ENCODE assay signal across 24 cellular contexts in the genomic region with DNA sequence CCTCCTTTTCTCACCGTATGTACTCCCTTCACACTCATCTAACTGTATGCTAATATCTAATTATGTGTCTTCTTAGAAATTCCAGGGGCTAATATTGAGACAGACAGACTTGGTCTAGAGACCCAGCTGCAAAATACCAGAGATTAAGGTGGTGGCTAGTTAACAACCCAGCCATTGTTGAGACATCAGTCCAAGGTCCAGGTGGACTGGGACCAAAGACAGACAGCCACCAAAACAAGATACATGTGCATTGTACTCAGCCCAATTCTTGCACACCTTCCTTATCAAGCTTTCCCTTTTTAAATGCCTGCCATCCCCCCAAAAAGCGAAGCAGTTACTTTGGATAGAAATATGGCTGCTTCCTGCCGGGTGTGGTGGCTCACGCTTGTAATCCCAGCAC. TPM values are rescaled to one million over a fixed set of nuclear protein-coding genes. Genes with fewer than 3 reads are reported as not detected.
DNase-seq lines count a peak whose midpoint lies in the region; ATAC-seq, FAIRE-seq and TF ChIP-seq lines count a peak whose summit lies in the region.
"Had no signal": no experiment of that assay in that cellular context is flagged by ENCODE, and none has a peak within 500 bp of the region (broad histone marks: within the 10 kb centered on the region; RNA-seq: fewer than 3 reads in every experiment).

No MANE protein-coding gene starts in this region.

- CTCF ChIA-PET in HepG2 (lab: Yijun Ruan, JAX; ENCODE audit: low intra/inter-chr PET ratio, low total read pairs) (no interaction called here), GM10248 (lab: Yijun Ruan, JAX) (interaction anchor here (1.6 to 1.9 kb wide), 2 partner anchors 8 to 15 kb away, joined by 5 read pairs; no protein-coding TSS in a partner anchor)

- no peak for TF ChIP-seq CTCF in HepG2 (CRISPR knock-in tag; IDR thresholded peaks at IDR 0.05)
- no peak for TF ChIP-seq CTCF in right lobe of liver (IDR thresholded peaks at IDR 0.05)
- TF ChIP-seq CTCF in GM10248 (IDR thresholded peaks at IDR 0.05; ENCODE audit: control extremely low read depth, extremely low read depth, low read depth, missing control alignments) = no peak

- WGBS in HepG2 (ENCODE audit: low lambda C conversion rate) = 40% methylated on average over 4 of the region's 4 CpGs
- 82% methylated on average over 3 of the region's 4 CpGs for WGBS in right lobe of liver (ENCODE audit: insufficient coverage, low coverage, low lambda C conversion rate, missing lambda C conversion rate)

- TF ChIP-seq EP300 in HepG2 (IDR thresholded peaks at IDR 0.05; ENCODE audit: low read depth in 2 of 2, low read length in 2 of 2) (0 out of 4 replicates have a peak, but pooled peaks of 1 of the 2 experiments have one; percentile 19), HepG2 (CRISPR knock-in tag; IDR thresholded peaks at IDR 0.05; ENCODE audit: borderline replicate concordance) (no peak)

- no peak overlapping the region for H3K4me3 Mint-ChIP-seq in activated naive CD8-positive, alpha-beta T cell
- H3K4me3 Mint-ChIP-seq in activated naive CD8-positive, alpha-beta T cell treated with anti-CD3 and anti-CD28 coated beads, Interleukin-2, amount 50 U/mL, for 24 hours = no peak overlapping the region
- H3K4me3 Mint-ChIP-seq in stimulated activated effector memory CD8-positive, alpha-beta T cell treated with anti-CD3 and anti-CD28 coated beads, Interleukin-12 subunit alpha, Interleukin-12 subunit beta, amount 100 ng/mL, for 72 hours = no peak overlapping the region
- H3K4me3 Mint-ChIP-seq: B cell; CD4-positive, alpha-beta T cell; CD8-positive, alpha-beta memory T cell had no signal

- BruUV-seq in HepG2 (replicated peaks; lab: Mats Ljungman, UMichigan) = no TSS peak

- no peak overlapping the region for H3K4me3 ChIP-seq in HepG2 (replicated peaks in 1 of 3; ENCODE audit: insufficient read depth in 1 of 3, low read depth in 2 of 3, low read length in 3 of 3)
- no peak overlapping the region for H3K4me3 ChIP-seq in right lobe of liver
- H3K4me3 ChIP-seq: A549; BLaER1 treated with 17β-estradiol and CSF1 and Interleukin-3, amounts not matched to agents 10 nM and 100 nM; GM12878 had no signal

- no peak for DNase-seq in activated naive CD8-positive, alpha-beta T cell treated with anti-CD3 and anti-CD28 coated beads, Interleukin-2, amount 50 U/mL, for 24 hours
- DNase-seq in HepG2 (ENCODE audit: low spot score) = peak; percentile 30
- no peak for DNase-seq in right lobe of liver
- DNase-seq in GM10248 (ENCODE audit: extremely low spot score) = no peak
- no peak for DNase-seq in stimulated activated effector memory CD8-positive, alpha-beta T cell treated with anti-CD3 and anti-CD28 coated beads, Interleukin-12 subunit alpha, Interleukin-12 subunit beta, amount 100 ng/mL, for 72 hours (ENCODE audit: low spot score in 2 of 2)
- DNase-seq in NCI-H446 (lab: John Stamatoyannopoulos, UW) = no peak
- DNase-seq: AML-193; CD4-positive, alpha-beta T cell; CD8-positive, alpha-beta memory T cell; COR-L47; DMS 273 treated with DMSO at 0.1 percent for 48 hours; DMS79 treated with DMSO at 0.1 percent for 48 hours; GF-D8 had no signal

- no peak overlapping the region for H3K27ac ChIP-seq in HepG2 (ENCODE audit: extremely low read length, insufficient read depth, low read length)
- H3K27ac ChIP-seq in right lobe of liver = no peak overlapping the region
- H3K27ac ChIP-seq: 22Rv1; A549; BLaER1 treated with 17β-estradiol and CSF1 and Interleukin-3, amounts not matched to agents 10 nM and 100 nM; C4-2B had no signal

- in situ Hi-C loops in HepG2 (cut with HindIII; ENCODE audit: extremely low pct_ligation_motif_present, low pct_unique_long_range_greater_than_20kb) = no loop called here

- H3K4me1 ChIP-seq in HepG2 (ENCODE audit: insufficient read depth, low read length) = peaks cover 16% of the 10 kb centered on the region
- H3K4me1 ChIP-seq in right lobe of liver = no peaks in the 10 kb centered on the region
- H3K4me1 ChIP-seq: BLaER1 treated with 17β-estradiol and CSF1 and Interleukin-3, amounts not matched to agents 10 nM and 100 nM had no signal

- H2AFZ ChIP-seq in HepG2 (ENCODE audit: low read length) = no peak overlapping the region

- FAIRE-seq in HepG2 (lab: Jason Lieb, UNC) = no peak
- FAIRE-seq: A549, G401.6, GM12878, GM12892, GM18507 had no signal

- no peaks in the 10 kb centered on the region for H3K27me3 ChIP-seq in HepG2 (ENCODE audit: control insufficient read depth in 1 of 2, insufficient read depth in 2 of 2, low read length in 2 of 2)
- no peaks in the 10 kb centered on the region for H3K27me3 ChIP-seq in right lobe of liver
- H3K27me3 ChIP-seq: BLaER1 treated with 17β-estradiol and CSF1 and Interleukin-3, amounts not matched to agents 10 nM and 100 nM had no signal

- H3K27ac Mint-ChIP-seq in activated naive CD8-positive, alpha-beta T cell = peak overlapping the region; percentile 1
- H3K27ac Mint-ChIP-seq in activated naive CD8-positive, alpha-beta T cell treated with anti-CD3 and anti-CD28 coated beads, Interleukin-2, amount 50 U/mL, for 24 hours = no peak overlapping the region
- H3K27ac Mint-ChIP-seq in stimulated activated effector memory CD8-positive, alpha-beta T cell treated with anti-CD3 and anti-CD28 coated beads, Interleukin-12 subunit alpha, Interleukin-12 subunit beta, amount 100 ng/mL, for 72 hours = no peak overlapping the region
- H3K27ac Mint-ChIP-seq: B cell; CD4-positive, alpha-beta T cell; CD8-positive, alpha-beta memory T cell had no signal

- intact Hi-C loops in HepG2 (cut with micrococcal nuclease; ENCODE audit: unreplicated experiment) = loop anchor here (2.0 kb wide), 1 partner anchor 19 kb away; no protein-coding TSS in a partner anchor
- intact Hi-C loops in right lobe of liver (cut with DNase I) = no loop called here

- no peak overlapping the region for H3K4me2 ChIP-seq in HepG2 (ENCODE audit: low read depth, low read length)
- H3K4me2 ChIP-seq: A549; BLaER1 treated with 17β-estradiol and CSF1 and Interleukin-3, amounts not matched to agents 10 nM and 100 nM had no signal

- no peak for ATAC-seq in activated naive CD8-positive, alpha-beta T cell treated with anti-CD3 and anti-CD28 coated beads, Interleukin-2, amount 50 U/mL, for 24 hours
- ATAC-seq in HepG2 = peak; percentile 75
- peak; percentile 26 to 85 (median 58) for ATAC-seq in right lobe of liver
- ATAC-seq in stimulated activated effector memory CD8-positive, alpha-beta T cell treated with anti-CD3 and anti-CD28 coated beads, Interleukin-12 subunit alpha, Interleukin-12 subunit beta, amount 100 ng/mL, for 72 hours = no peak
- ATAC-seq: A549, GM12878 had no signal

- no peak for TF ChIP-seq POLR2A in HepG2 (IDR thresholded peaks at IDR 0.05; ENCODE audit: insufficient read depth in 1 of 2, low read depth in 2 of 2, low read length in 2 of 2)
- no peak for TF ChIP-seq POLR2A in right lobe of liver (IDR thresholded peaks at IDR 0.05)

- POLR2A ChIA-PET in HepG2 (lab: Yijun Ruan, JAX) = no interaction called here
- POLR2A ChIA-PET in GM10248 (lab: Yijun Ruan, JAX) = no interaction called here

- H3K27me3 Mint-ChIP-seq in activated naive CD8-positive, alpha-beta T cell = no peaks in the 10 kb centered on the region
- H3K27me3 Mint-ChIP-seq in activated naive CD8-positive, alpha-beta T cell treated with anti-CD3 and anti-CD28 coated beads, Interleukin-2, amount 50 U/mL, for 24 hours = no peaks in the 10 kb centered on the region
- H3K27me3 Mint-ChIP-seq: B cell; CD4-positive, alpha-beta T cell; CD8-positive, alpha-beta memory T cell had no signal

- no peak for TF ChIP-seq RAD21 in HepG2 (CRISPR knock-in tag; IDR thresholded peaks at IDR 0.05)

- H3K9me3 Mint-ChIP-seq in activated naive CD8-positive, alpha-beta T cell (ENCODE audit: low read depth) = no peaks in the 10 kb centered on the region
- no peaks in the 10 kb centered on the region for H3K9me3 Mint-ChIP-seq in activated naive CD8-positive, alpha-beta T cell treated with anti-CD3 and anti-CD28 coated beads, Interleukin-2, amount 50 U/mL, for 24 hours
- no peaks in the 10 kb centered on the region for H3K9me3 Mint-ChIP-seq in stimulated activated effector memory CD8-positive, alpha-beta T cell treated with anti-CD3 and anti-CD28 coated beads, Interleukin-12 subunit alpha, Interleukin-12 subunit beta, amount 100 ng/mL, for 72 hours
- H3K9me3 Mint-ChIP-seq: CD4-positive, alpha-beta T cell; CD8-positive, alpha-beta memory T cell had no signal

- H3K9ac ChIP-seq in HepG2 (ENCODE audit: insufficient read depth, low read depth, low read length) = no peak overlapping the region
- H3K9ac ChIP-seq: BLaER1 treated with 17β-estradiol and CSF1 and Interleukin-3, amounts not matched to agents 10 nM and 100 nM had no signal

- peaks cover 29% of the 10 kb centered on the region for H3K4me1 Mint-ChIP-seq in activated naive CD8-positive, alpha-beta T cell (ENCODE audit: low read depth)
- H3K4me1 Mint-ChIP-seq in activated naive CD8-positive, alpha-beta T cell treated with anti-CD3 and anti-CD28 coated beads, Interleukin-2, amount 50 U/mL, for 24 hours = peaks cover 27% of the 10 kb centered on the region
- no peaks in the 10 kb centered on the region for H3K4me1 Mint-ChIP-seq in stimulated activated effector memory CD8-positive, alpha-beta T cell treated with anti-CD3 and anti-CD28 coated beads, Interleukin-12 subunit alpha, Interleukin-12 subunit beta, amount 100 ng/mL, for 72 hours
- H3K4me1 Mint-ChIP-seq: B cell had no signal

- peaks cover 2% of the 10 kb centered on the region for H3K36me3 Mint-ChIP-seq in activated naive CD8-positive, alpha-beta T cell
- no peaks in the 10 kb centered on the region for H3K36me3 Mint-ChIP-seq in activated naive CD8-positive, alpha-beta T cell treated with anti-CD3 and anti-CD28 coated beads, Interleukin-2, amount 50 U/mL, for 24 hours (ENCODE audit: low read depth)
- H3K36me3 Mint-ChIP-seq in stimulated activated effector memory CD8-positive, alpha-beta T cell treated with anti-CD3 and anti-CD28 coated beads, Interleukin-12 subunit alpha, Interleukin-12 subunit beta, amount 100 ng/mL, for 72 hours = no peaks in the 10 kb centered on the region
- H3K36me3 Mint-ChIP-seq: CD8-positive, alpha-beta memory T cell had no signal

- no peaks in the 10 kb centered on the region for H3K79me2 ChIP-seq in HepG2 (ENCODE audit: insufficient read depth, low read length)

- no peaks in the 10 kb centered on the region for H4K20me1 ChIP-seq in HepG2 (ENCODE audit: insufficient read depth, low read length)
- H4K20me1 ChIP-seq: BLaER1 treated with 17β-estradiol and CSF1 and Interleukin-3, amounts not matched to agents 10 nM and 100 nM had no signal

- no peaks in the 10 kb centered on the region for H3K9me3 ChIP-seq in HepG2 (ENCODE audit: low read length)
- no peaks in the 10 kb centered on the region for H3K9me3 ChIP-seq in right lobe of liver
- H3K9me3 ChIP-seq: A549; BLaER1 treated with 17β-estradiol and CSF1 and Interleukin-3, amounts not matched to agents 10 nM and 100 nM had no signal

- H3K36me3 ChIP-seq in HepG2 (replicated peaks in 1 of 2; ENCODE audit: control insufficient read depth in 1 of 2, insufficient read depth in 2 of 2, low read length in 2 of 2) (no peaks in the 10 kb centered on the region), right lobe of liver (no peaks in the 10 kb centered on the region)
- H3K36me3 ChIP-seq: BLaER1 treated with 17β-estradiol and CSF1 and Interleukin-3, amounts not matched to agents 10 nM and 100 nM had no signal

RNA-seq across cellular contexts. Expression of a gene that starts 43.3 kb away (rescaled TPM):
- total RNA-seq in HepG2 (2016; rRNA removed; fragmentation: Illumina TruSeq; extraction: Trizol) (0.07 TPM in 1 of 2 replicates, not detected in the other), right lobe of liver (under 1 TPM in 4 of 6 experiments, not detected in 2; 0.19 to 0.31 (median 0.22) TPM)
- not detected in 2 replicates for total RNA-seq in HepG2 (2016; cell fraction: cytosol; rRNA removed; fragmentation: Illumina TruSeq; extraction: Trizol; ENCODE audit: low read depth)
- total RNA-seq in HepG2 (2016; cell fraction: insoluble cytoplasmic fraction; rRNA removed; fragmentation: Illumina TruSeq; extraction: Trizol) = not detected in 2 replicates
- not detected in 2 replicates for total RNA-seq in HepG2 (2016; cell fraction: membrane; rRNA removed; fragmentation: Illumina TruSeq; extraction: Trizol)
- not detected in 2 replicates for total RNA-seq in HepG2 (2016; cell fraction: nucleus; rRNA removed; fragmentation: Illumina TruSeq; extraction: Trizol)
- polyA plus RNA-seq in HepG2 (2011; rRNA removed) = not detected in 2 replicates
- not detected in 2 replicates for polyA plus RNA-seq in HepG2 (2011; cell fraction: cytosol; rRNA removed)
- polyA plus RNA-seq in HepG2 (2011; cell fraction: nucleus; rRNA removed) = not detected in 2 replicates
- polyA plus RNA-seq in HepG2 (2012) = not detected in 2 replicates
- not detected in 2 replicates for polyA plus RNA-seq in HepG2 (2016; cell fraction: cytosol; fragmentation: Illumina TruSeq; extraction: Trizol; ENCODE audit: low read depth)
- not detected in 2 replicates for polyA plus RNA-seq in HepG2 (2016; cell fraction: insoluble cytoplasmic fraction; fragmentation: Illumina TruSeq; extraction: Trizol; ENCODE audit: low read depth)
- not detected in 2 replicates for polyA plus RNA-seq in HepG2 (2016; cell fraction: membrane; fragmentation: Illumina TruSeq; extraction: Trizol; ENCODE audit: low read depth)
- polyA plus RNA-seq in HepG2 (2016; cell fraction: nucleus; fragmentation: Illumina TruSeq; extraction: Trizol; ENCODE audit: insufficient read depth, low read depth) = not detected in 2 replicates
- not detected in 2 replicates for polyA minus RNA-seq in HepG2 (2011; rRNA and poly(A)+ RNA removed; ENCODE audit: low replicate concordance)
- polyA minus RNA-seq in HepG2 (2011; cell fraction: cytosol; rRNA and poly(A)+ RNA removed) = not detected in 2 replicates
- 0.26 TPM in 1 of 2 replicates, not detected in the other for polyA minus RNA-seq in HepG2 (2011; cell fraction: nucleus; rRNA and poly(A)+ RNA removed)
- total RNA-seq: A172 had no signal

Comparison
In these comparisons a context has a peak if more than half of its experiments do, and no peak if none do; other contexts are left out.
1. ATAC-seq: peak in HepG2 (single experiment) and right lobe of liver (4 of 4); none in activated naive CD8-positive, alpha-beta T cell treated with anti-CD3 and anti-CD28 coated beads, Interleukin-2, amount 50 U/mL, for 24 hours (single experiment) and stimulated activated effector memory CD8-positive, alpha-beta T cell treated with anti-CD3 and anti-CD28 coated beads, Interleukin-12 subunit alpha, Interleukin-12 subunit beta, amount 100 ng/mL, for 72 hours (single experiment).